Comparison of ENCODE assay signal across 20 cellular contexts in the genomic region with DNA sequence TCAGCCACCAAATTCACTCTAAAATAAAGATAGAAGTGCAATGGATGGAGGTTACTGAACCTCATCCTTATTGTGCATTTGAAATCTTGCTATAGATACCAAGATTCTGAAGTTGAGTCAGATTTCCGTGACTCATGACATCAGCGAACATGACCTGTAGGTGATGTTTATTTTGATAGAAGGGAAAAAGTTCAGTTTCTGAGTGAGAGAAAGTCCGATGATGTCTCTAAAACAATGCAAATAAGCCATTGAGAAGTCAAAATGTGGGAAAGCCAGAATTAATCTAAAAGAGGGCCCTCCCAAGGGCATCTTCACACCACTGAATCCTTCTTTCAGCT.
A peak's percentile ranks its signal among the peaks of the same experiment; 100 is the strongest.
DNase-seq lines count a peak whose midpoint lies in the region; ATAC-seq and TF ChIP-seq lines count a peak whose summit lies in the region.
"Had no signal": no experiment of that assay in that cellular context is flagged by ENCODE, and none has a peak within 500 bp of the region (broad histone marks: within the 10 kb centered on the region; RNA-seq: fewer than 3 reads in every experiment).

No MANE protein-coding gene starts in this region.

- peak overlapping the region; percentile 70 for H3K4me2 ChIP-seq in OCI-LY3 (ENCODE audit: low read length)
- H3K4me2 ChIP-seq: BLaER1, PC-9 had no signal

- H3K79me2 ChIP-seq in OCI-LY3 (ENCODE audit: low read length), result no peaks in the 10 kb centered on the region

- TF ChIP-seq CTCF in OCI-LY3 (IDR thresholded peaks at IDR 0.05; ENCODE audit: low read depth, low read length) (no peak), choroid plexus epithelial cell (conservative IDR thresholded peaks at IDR 0.05; ENCODE audit: low read depth, low read length) (no peak), RWPE1 (conservative IDR thresholded peaks at IDR 0.05; ENCODE audit: low read depth) (no peak)

- CTCF ChIA-PET in RWPE1 (lab: Yijun Ruan, JAX), result no interaction called here

- peaks cover 12% of the 10 kb centered on the region for H3K9me3 ChIP-seq in OCI-LY3 (ENCODE audit: insufficient read depth, low read length)
- H3K9me3 ChIP-seq: SJSA1 had no signal

- DNase-seq in EL (peak; percentile 55), choroid plexus epithelial cell (ENCODE audit: low read depth) (peak; percentile 58), iris pigment epithelial cell (ENCODE audit: low read depth) (peak; percentile 73), RWPE1 (ENCODE audit: low spot score) (no peak), T1000 (lab: John Stamatoyannopoulos, UW) (no peak)
- DNase-seq: Calu3; CD4-positive, alpha-beta memory T cell; GM23248; KBM-7; NCI-H1417; NCI-H187 treated with DMSO at 0.1 percent for 48 hours; NCI-H226; NCI-H524; NCI-H82; PC-9 had no signal

- H3K4me1 ChIP-seq in OCI-LY3 (ENCODE audit: low read length), result peaks cover 52% of the 10 kb centered on the region
- H3K4me1 ChIP-seq: BLaER1, SJSA1 had no signal

- no peaks in the 10 kb centered on the region for H3K27me3 ChIP-seq in OCI-LY3 (ENCODE audit: low read depth, low read length)
- H3K27me3 ChIP-seq: BLaER1, SJSA1 had no signal

- POLR2A ChIA-PET in RWPE1 (lab: Yijun Ruan, JAX; ENCODE audit: low non-redundant PET), result no interaction called here

- H3K9ac ChIP-seq in OCI-LY3 (ENCODE audit: low read length), result peak overlapping the region; percentile 45
- H3K9ac ChIP-seq: BLaER1, GM23248 had no signal

- no peak for ATAC-seq in HG02763 (IDR thresholded peaks at IDR 0.05; ENCODE audit: unreplicated experiment)
- ATAC-seq: HCT116 had no signal

- H4K20me1 ChIP-seq in OCI-LY3 (ENCODE audit: insufficient read depth, low read length), result no peaks in the 10 kb centered on the region
- H4K20me1 ChIP-seq: BLaER1 had no signal

- peak overlapping the region; percentile 35; the same call in 1 of the 2 replicates for H2AFZ ChIP-seq in OCI-LY3 (ENCODE audit: low read depth, low read length)
- H2AFZ ChIP-seq: GM23248, PC-9 had no signal

- H3K4me3 ChIP-seq in OCI-LY3 (ENCODE audit: low read length) (peak overlapping the region; percentile 40), choroid plexus epithelial cell (ENCODE audit: low read depth, low read length) (no peak overlapping the region)
- H3K4me3 ChIP-seq: BLaER1, GM23248, PC-9, SJSA1 had no signal

- peaks cover 21% of the 10 kb centered on the region for H3K36me3 ChIP-seq in OCI-LY3 (replicated peaks; ENCODE audit: low read depth, low read length)
- H3K36me3 ChIP-seq: BLaER1, SJSA1 had no signal

- peak overlapping the region; percentile 92 for H3K27ac ChIP-seq in OCI-LY3 (ENCODE audit: low read length)
- no peak overlapping the region for H3K27ac ChIP-seq in RWPE1
- H3K27ac ChIP-seq: BLaER1, GM23248, PC-9, SJSA1 had no signal

Comparison
In these comparisons a context has a peak if more than half of its experiments do, and no peak if none do; other contexts are left out.
1. DNase-seq: peak in EL (single experiment), choroid plexus epithelial cell (single experiment) and iris pigment epithelial cell (single experiment); none in RWPE1 (single experiment) and T1000 (single experiment).